In genomic region chr15:44066211-44066827, GRCh38 we compare ENCODE assay signal across 1 cellular context.
TF ChIP-seq lines count a peak whose summit lies in the region.

No MANE protein-coding gene starts in this region.

TF ChIP-seq in HCT116, 20 proteins besides CTCF, POLR2A, EP300 and RAD21:
- TF ChIP-seq, protein P1, sequence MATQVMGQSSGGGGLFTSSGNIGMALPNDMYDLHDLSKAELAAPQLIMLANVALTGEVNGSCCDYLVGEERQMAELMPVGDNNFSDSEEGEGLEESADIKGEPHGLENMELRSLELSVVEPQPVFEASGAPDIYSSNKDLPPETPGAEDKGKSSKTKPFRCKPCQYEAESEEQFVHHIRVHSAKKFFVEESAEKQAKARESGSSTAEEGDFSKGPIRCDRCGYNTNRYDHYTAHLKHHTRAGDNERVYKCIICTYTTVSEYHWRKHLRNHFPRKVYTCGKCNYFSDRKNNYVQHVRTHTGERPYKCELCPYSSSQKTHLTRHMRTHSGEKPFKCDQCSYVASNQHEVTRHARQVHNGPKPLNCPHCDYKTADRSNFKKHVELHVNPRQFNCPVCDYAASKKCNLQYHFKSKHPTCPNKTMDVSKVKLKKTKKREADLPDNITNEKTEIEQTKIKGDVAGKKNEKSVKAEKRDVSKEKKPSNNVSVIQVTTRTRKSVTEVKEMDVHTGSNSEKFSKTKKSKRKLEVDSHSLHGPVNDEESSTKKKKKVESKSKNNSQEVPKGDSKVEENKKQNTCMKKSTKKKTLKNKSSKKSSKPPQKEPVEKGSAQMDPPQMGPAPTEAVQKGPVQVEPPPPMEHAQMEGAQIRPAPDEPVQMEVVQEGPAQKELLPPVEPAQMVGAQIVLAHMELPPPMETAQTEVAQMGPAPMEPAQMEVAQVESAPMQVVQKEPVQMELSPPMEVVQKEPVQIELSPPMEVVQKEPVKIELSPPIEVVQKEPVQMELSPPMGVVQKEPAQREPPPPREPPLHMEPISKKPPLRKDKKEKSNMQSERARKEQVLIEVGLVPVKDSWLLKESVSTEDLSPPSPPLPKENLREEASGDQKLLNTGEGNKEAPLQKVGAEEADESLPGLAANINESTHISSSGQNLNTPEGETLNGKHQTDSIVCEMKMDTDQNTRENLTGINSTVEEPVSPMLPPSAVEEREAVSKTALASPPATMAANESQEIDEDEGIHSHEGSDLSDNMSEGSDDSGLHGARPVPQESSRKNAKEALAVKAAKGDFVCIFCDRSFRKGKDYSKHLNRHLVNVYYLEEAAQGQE (IDR thresholded peaks at IDR 0.05; ENCODE audit: low read depth), result no peak
- peak; percentile 41; the same call in 1 of the 2 replicates for TF ChIP-seq CBX3 (IDR thresholded peaks at IDR 0.05; ENCODE audit: low read depth)
